In genomic region chr19:19386373-19386869, GRCh38 we compare ENCODE assay signal across 8 cellular contexts. TPM values are rescaled to one million over a fixed set of nuclear protein-coding genes. Genes with fewer than 3 reads are reported as not detected.
DNase-seq lines count a peak whose midpoint lies in the region; ATAC-seq and TF ChIP-seq lines count a peak whose summit lies in the region.

No MANE protein-coding gene starts in this region.

- peak overlapping the region; percentile 71 to 87 (median 73) for H3K27ac ChIP-seq in right lobe of liver
- peak overlapping the region; percentile 92 for H3K27ac ChIP-seq in upper lobe of right lung

- DNase-seq in Right ventricle myocardium inferior (ENCODE audit: missing footprints), result peak; percentile 58
- DNase-seq in cardiac septum (ENCODE audit: low spot score), result no peak
- peak; percentile 17 for DNase-seq in activated naive CD8-positive, alpha-beta T cell treated with anti-CD3 and anti-CD28 coated beads for 36 hours
- no peak for DNase-seq in right lobe of liver
- no peak for DNase-seq in upper lobe of right lung
- no peak for DNase-seq in DMS 273 treated with DMSO at 0.1 percent for 48 hours (lab: John Stamatoyannopoulos, UW)
- no peak for DNase-seq in GDM1 (lab: John Stamatoyannopoulos, UW)

- peak overlapping the region; percentile 90 for H3K4me3 Mint-ChIP-seq in activated naive CD8-positive, alpha-beta T cell treated with anti-CD3 and anti-CD28 coated beads for 36 hours

- intact Hi-C loops in Right ventricle myocardium inferior (cut with DNase I), result no loop called here
- intact Hi-C loops in cardiac septum (cut with DNase I), result no loop called here
- intact Hi-C loops in right lobe of liver (cut with DNase I), result no loop called here
- intact Hi-C loops in upper lobe of right lung (cut with DNase I), result no loop called here

- H3K4me1 ChIP-seq in right lobe of liver (peaks cover 0 to 31% (median 5%) of the 10 kb centered on the region in 4 donors), upper lobe of right lung (peaks cover 55% of the 10 kb centered on the region)

- TF ChIP-seq POLR2A in right lobe of liver (IDR thresholded peaks at IDR 0.05), result no peak

- H3K36me3 ChIP-seq in right lobe of liver (no peaks in the 10 kb centered on the region), upper lobe of right lung (no peaks in the 10 kb centered on the region)

- no peaks in the 10 kb centered on the region for H3K27me3 Mint-ChIP-seq in activated naive CD8-positive, alpha-beta T cell treated with anti-CD3 and anti-CD28 coated beads for 36 hours

- no peaks in the 10 kb centered on the region for H3K9me3 Mint-ChIP-seq in activated naive CD8-positive, alpha-beta T cell treated with anti-CD3 and anti-CD28 coated beads for 36 hours

- peaks cover 42% of the 10 kb centered on the region for H3K4me1 Mint-ChIP-seq in activated naive CD8-positive, alpha-beta T cell treated with anti-CD3 and anti-CD28 coated beads for 36 hours

- H3K36me3 Mint-ChIP-seq in activated naive CD8-positive, alpha-beta T cell treated with anti-CD3 and anti-CD28 coated beads for 36 hours, result peaks cover 16% of the 10 kb centered on the region

- peak overlapping the region; percentile 78 for H3K27ac Mint-ChIP-seq in activated naive CD8-positive, alpha-beta T cell treated with anti-CD3 and anti-CD28 coated beads for 36 hours

- H3K9me3 ChIP-seq in right lobe of liver (no peaks in the 10 kb centered on the region), upper lobe of right lung (no peaks in the 10 kb centered on the region)

- ATAC-seq in Right ventricle myocardium inferior (no peak), right lobe of liver (no peak), upper lobe of right lung (no peak), HG03108 (IDR thresholded peaks at IDR 0.05; ENCODE audit: unreplicated experiment) (no peak)

- TF ChIP-seq CTCF in right lobe of liver (IDR thresholded peaks at IDR 0.05) (no peak), upper lobe of right lung (IDR thresholded peaks at IDR 0.05) (no peak)

- H3K27me3 ChIP-seq in right lobe of liver (no peaks in the 10 kb centered on the region), upper lobe of right lung (no peaks in the 10 kb centered on the region)

- WGBS in right lobe of liver (ENCODE audit: insufficient coverage, low coverage, low lambda C conversion rate, missing lambda C conversion rate), result 8% methylated on average over 11 of the region's 14 CpGs

- H3K4me3 ChIP-seq in right lobe of liver (peak overlapping the region; percentile 74 to 83 (median 78)), upper lobe of right lung (peak overlapping the region; percentile 85)

RNA-seq across cellular contexts. Expression of gene GATAD2A, which starts 19.1 kb away (rescaled TPM):
- total RNA-seq in Right ventricle myocardium inferior (25.9 TPM), cardiac septum (39.9 TPM), right lobe of liver (10 to 100 TPM; 23.9 to 59.6 (median 39.2) TPM), upper lobe of right lung (85.8 TPM)
- total RNA-seq in activated naive CD8-positive, alpha-beta T cell treated with anti-CD3 and anti-CD28 coated beads for 36 hours, result 100 to 1,000 TPM; 196 to 202 TPM

Comparison
In these comparisons a context has a peak if more than half of its experiments do, and no peak if none do; other contexts are left out.
1. DNase-seq: peak in Right ventricle myocardium inferior (single experiment) and activated naive CD8-positive, alpha-beta T cell treated with anti-CD3 and anti-CD28 coated beads for 36 hours (single experiment); none in cardiac septum (single experiment), right lobe of liver (0 of 3), upper lobe of right lung (single experiment), DMS 273 treated with DMSO at 0.1 percent for 48 hours (single experiment) and GDM1 (single experiment).